In genomic region chr15:58258501-58259274, GRCh38 we compare ENCODE assay signal across 1 cellular context.
TF ChIP-seq lines count a peak whose summit lies in the region.

No MANE protein-coding gene starts in this region.

TF ChIP-seq in IMR-90, 13 proteins besides CTCF, POLR2A, EP300 and RAD21 (continued from another document):
- no peak for TF ChIP-seq USF2 (IDR thresholded peaks at IDR 0.05; ENCODE audit: low read depth, low read length)
